8 cellular contexts compared by ENCODE assay signal in genomic region chr1:1407101-1407956, GRCh38. TPM values are rescaled to one million over a fixed set of nuclear protein-coding genes. Genes with fewer than 3 reads are reported as not detected.
A peak's percentile ranks its signal among the peaks of the same experiment; 100 is the strongest.
DNase-seq lines count a peak whose midpoint lies in the region; TF ChIP-seq lines count a peak whose summit lies in the region.

Gene MRPL20 (minus strand): TSS chr1:1407293. CDS start chr1:1407217, 76 bp downstream.

- H3K4me3 ChIP-seq in HAP-1 (peak within 1 kb of the TSS; percentile 93), MM.1S (ENCODE audit: low read length) (peak within 1 kb of the TSS; percentile 98), fibroblast of villous mesenchyme (ENCODE audit: low read depth, low read length) (peak within 1 kb of the TSS; percentile 90), neural cell (ENCODE audit: low read length) (peak within 1 kb of the TSS; percentile 97), stomach (peak within 1 kb of the TSS; percentile 89 to 100 (median 94))

- H3K9me2 ChIP-seq in MM.1S (replicated peaks; ENCODE audit: insufficient read depth, low read length): no peaks in the 10 kb centered on the region
- no peaks in the 10 kb centered on the region for H3K9me2 ChIP-seq in neural cell (ENCODE audit: insufficient read depth, low read length)

- peak in 1 of 4 donors; percentile 36 for TF ChIP-seq POLR2A in stomach (IDR thresholded peaks at IDR 0.05)

- 0 to 1% (median 1%) methylated on average over 29 to 96 of the region's 96 CpGs for WGBS in stomach, 5 donors

- peak; percentile 49 for TF ChIP-seq EP300 in neural cell (conservative IDR thresholded peaks at IDR 0.05; ENCODE audit: poor library complexity, severe bottlenecking)
- TF ChIP-seq EP300 in stomach (IDR thresholded peaks at IDR 0.05): no peak

- H4K20me1 ChIP-seq in MM.1S (ENCODE audit: insufficient read depth, low read length) (no peaks in the 10 kb centered on the region), neural cell (ENCODE audit: insufficient read depth) (no peaks in the 10 kb centered on the region)

- H3K27ac ChIP-seq in MM.1S (ENCODE audit: low read length) (peak within 1 kb of the TSS; percentile 65), neural cell (ENCODE audit: low read length) (peak within 1 kb of the TSS; percentile 85), stomach (peak within 1 kb of the TSS; percentile 85 to 93 (median 88))

- peaks cover 35% of the 10 kb centered on the region for H3K4me1 ChIP-seq in HAP-1
- 0 out of 2 replicates have a peak, but pooled peaks cover 5% of the 10 kb centered on the region for H3K4me1 ChIP-seq in MM.1S (ENCODE audit: low read length)
- H3K4me1 ChIP-seq in stomach: peaks cover 25 to 63% (median 44%) of the 10 kb centered on the region in 4 donors

- H3K79me2 ChIP-seq in MM.1S (ENCODE audit: low read length) (peaks cover 61% of the 10 kb centered on the region), neural cell (replicated peaks; ENCODE audit: insufficient read depth, low read length) (peaks cover 24% of the 10 kb centered on the region)

- H3K9me3 ChIP-seq in HAP-1: 0 out of 2 replicates have a peak, but pooled peaks cover 3% of the 10 kb centered on the region
- no peaks in the 10 kb centered on the region for H3K9me3 ChIP-seq in MM.1S (replicated peaks; ENCODE audit: insufficient read depth, low read length)
- H3K9me3 ChIP-seq in neural cell (ENCODE audit: low read length): no peaks in the 10 kb centered on the region
- H3K9me3 ChIP-seq in stomach: peaks cover 0 to 4% (median 2%) of the 10 kb centered on the region in 4 donors

- peak within 1 kb of the TSS; percentile 89 for H2AFZ ChIP-seq in MM.1S (ENCODE audit: low read length)
- peak within 1 kb of the TSS; percentile 33 for H2AFZ ChIP-seq in neural cell (ENCODE audit: low read depth, low read length)

- in situ Hi-C loops in G401 (cut with HindIII; ENCODE audit: low sequenced_read_pairs) (no loop called here), HAP-1 (cut with MboI; ENCODE audit: low sequenced_read_pairs) (no loop called here)

- peak; percentile 14 for TF ChIP-seq RAD21 in neural cell (conservative IDR thresholded peaks at IDR 0.05)

- DNase-seq in G401 (ENCODE audit: low spot score) (peak; percentile 90), HAP-1 (ENCODE audit: low spot score in 2 of 2) (peak; percentile 76 to 95), MM.1S (peak; percentile 96), SHP77 treated with DMSO at 0.1 percent for 48 hours (lab: John Stamatoyannopoulos, UW) (peak; percentile 74), fibroblast of villous mesenchyme (ENCODE audit: low read depth) (peak; percentile 93), stomach (peak; percentile 95)
- peak; percentile 99 for DNase-seq in activated effector memory CD4-positive, alpha-beta T cell treated with anti-CD3 and anti-CD28 coated beads, Interleukin-2, amount 50 U/mL, for 16 hours

- H3K9ac ChIP-seq in MM.1S (ENCODE audit: low read length) (peak within 1 kb of the TSS; percentile 91), neural cell (ENCODE audit: low read length) (peak within 1 kb of the TSS; percentile 86)

- H3K27me3 ChIP-seq in HAP-1 (ENCODE audit: low read depth): no peaks in the 10 kb centered on the region
- H3K27me3 ChIP-seq in MM.1S (replicated peaks; ENCODE audit: insufficient read depth, low read length): no peaks in the 10 kb centered on the region
- no peaks in the 10 kb centered on the region for H3K27me3 ChIP-seq in neural cell (ENCODE audit: insufficient read depth, low read depth, low read length)
- no peaks in the 10 kb centered on the region for H3K27me3 ChIP-seq in stomach

- intact Hi-C loops in stomach (cut with DNase I; ENCODE audit: low total_unique reads): no loop called here

- H3K4me2 ChIP-seq in MM.1S (ENCODE audit: low read depth, low read length) (peak within 1 kb of the TSS; percentile 90), neural cell (ENCODE audit: low read length) (peak within 1 kb of the TSS; percentile 92)

- H3F3A ChIP-seq in MM.1S (ENCODE audit: insufficient read depth, low read length): peaks cover 8% of the 10 kb centered on the region
- H3F3A ChIP-seq in neural cell (ENCODE audit: insufficient read depth, low read length, poor library complexity, severe bottlenecking): no peaks in the 10 kb centered on the region

- peaks cover 64% of the 10 kb centered on the region for H3K36me3 ChIP-seq in HAP-1 (replicated peaks)
- H3K36me3 ChIP-seq in MM.1S (replicated peaks; ENCODE audit: insufficient read depth, low read length): peaks cover 5% of the 10 kb centered on the region
- H3K36me3 ChIP-seq in neural cell (ENCODE audit: insufficient read depth, low read length): no peaks in the 10 kb centered on the region
- H3K36me3 ChIP-seq in stomach: peaks cover 28 to 40% (median 34%) of the 10 kb centered on the region in 4 donors

- TF ChIP-seq CTCF in MM.1S (IDR thresholded peaks at IDR 0.05; ENCODE audit: low read length) (no peak), fibroblast of villous mesenchyme (IDR thresholded peaks at IDR 0.05; ENCODE audit: insufficient read depth, low read depth, low read length) (peak; percentile 10), neural cell (IDR thresholded peaks at IDR 0.05; ENCODE audit: poor library complexity, severe bottlenecking) (no peak), stomach (IDR thresholded peaks at IDR 0.05) (peak in 1 of 7 experiments; percentile 14)

TF ChIP-seq in neural cell, 6 proteins besides CTCF, POLR2A, EP300 and RAD21:
- TF ChIP-seq SMC3 (conservative IDR thresholded peaks at IDR 0.05; ENCODE audit: poor library complexity) (no peak), EZH2 (IDR thresholded peaks at IDR 0.05; ENCODE audit: borderline replicate concordance, insufficient read depth, low read length, poor library complexity, severe bottlenecking) (no peak), REST (IDR thresholded peaks at IDR 0.05; ENCODE audit: borderline replicate concordance) (peak; percentile 87), MXI1 (conservative IDR thresholded peaks at IDR 0.05; ENCODE audit: poor library complexity, severe bottlenecking) (peak; percentile 96), TAF1 (IDR thresholded peaks at IDR 0.05; ENCODE audit: low read depth) (peak; percentile 88), POLR2AphosphoS5 (IDR thresholded peaks at IDR 0.05) (peak; percentile 98)

RNA-seq across cellular contexts. Expression of gene MRPL20, which starts in this region (rescaled TPM):
- total RNA-seq in G401 (2014; rRNA removed; shearing (Covaris generic)): 60.9 and 75.0 TPM in 2 replicates
- total RNA-seq in fibroblast of villous mesenchyme (85.5 and 96.6 TPM in 2 replicates), stomach (100 to 1,000 TPM in 2 of 5 donors, 10 to 100 TPM in 3; 53.9 to 116 (median 82.9) TPM)
- polyA plus RNA-seq in neural cell (168 and 204 TPM in 2 replicates), stomach (100 to 1,000 TPM; 136 to 187 (median 150) TPM)
- polyA minus RNA-seq in neural cell: 57.1 and 64.8 TPM in 2 replicates

Comparison
In these comparisons a context has a peak if more than half of its experiments do, and no peak if none do; other contexts are left out.
1. Peak in every context shown above with its lines: DNase-seq, H3K4me3 ChIP-seq and H3K27ac ChIP-seq.